In genomic region chr1:17407786-17408514, GRCh38 we compare ENCODE assay signal across 12 cellular contexts. TPM values are rescaled to one million over a fixed set of nuclear protein-coding genes. Genes with fewer than 3 reads are reported as not detected.
DNase-seq lines count a peak whose midpoint lies in the region; ATAC-seq, FAIRE-seq and TF ChIP-seq lines count a peak whose summit lies in the region.
"Not testable (repeated sequence)": the region's sequence is repeated elsewhere in the genome, so short reads cannot be mapped to it uniquely, and the experiment has no call there.
"Had no signal": no experiment of that assay in that cellular context is flagged by ENCODE, and none has a peak within 500 bp of the region (broad histone marks: within the 10 kb centered on the region; RNA-seq: fewer than 3 reads in every experiment).

No MANE protein-coding gene starts in this region.

- H3K4me1 Mint-ChIP-seq in Caco-2 (ENCODE audit: low read depth, unreplicated experiment); neural crest cell; type B pancreatic cell (ENCODE audit: unreplicated experiment): not testable (repeated sequence)
- peaks cover 36 to 50% of the 10 kb centered on the region in 2 experiments for H3K4me1 Mint-ChIP-seq in H9

- H3K27me3 Mint-ChIP-seq in Caco-2 (ENCODE audit: insufficient read depth, unreplicated experiment); H9 (ENCODE audit: low read depth); neural crest cell (ENCODE audit: low read depth); type B pancreatic cell: not testable (repeated sequence)

- H2BK20ac ChIP-seq in H9 (ENCODE audit: low read depth, low read length, poor library complexity, severe bottlenecking); H1 (ENCODE audit: low read length): not testable (repeated sequence)

- H2BK12ac ChIP-seq in H9 (ENCODE audit: insufficient read length, low read depth, low read length); H1 (ENCODE audit: low read depth, low read length): not testable (repeated sequence)

- H2BK120ac ChIP-seq in H9 (ENCODE audit: low read depth, low read length, poor library complexity, severe bottlenecking); H1 (replicated peaks; ENCODE audit: low read depth, low read length): not testable (repeated sequence)

- RAD21 ChIA-PET in GM12878 (lab: Charles Lee; ENCODE audit: unreplicated experiment) = not testable (repeated sequence)

- not testable (repeated sequence) for H3K9me3 ChIP-seq in Caco-2; H9 (ENCODE audit: control insufficient read depth, low read depth, low read length); GM12878 (replicated peaks; ENCODE audit: control insufficient read depth, insufficient read depth, low read length); H1 (ENCODE audit: insufficient read depth in 2 of 2, low read depth in 1 of 2, low read length in 1 of 2)

- not testable (repeated sequence) for H4K91ac ChIP-seq in H9 (ENCODE audit: insufficient read length, low read depth, low read length); H1 (replicated peaks; ENCODE audit: insufficient read length, low read length)

- intact Hi-C loops in Caco-2 (cut with micrococcal nuclease; ENCODE audit: unreplicated experiment) = loop anchor here (10.0 kb wide), 1 partner anchor 63 kb away; no protein-coding TSS in a partner anchor
- intact Hi-C loops in GM12878 (cut with micrococcal nuclease; ENCODE audit: unreplicated experiment) = not testable (repeated sequence)

- H2AFZ ChIP-seq in H9 (ENCODE audit: low read length); GM12878 (ENCODE audit: control insufficient read depth, low read depth, low read length); H1 (ENCODE audit: low read length): not testable (repeated sequence)

- not testable (repeated sequence) for H4K5ac ChIP-seq in H9 (ENCODE audit: insufficient read length, low read depth, low read length); H1 (ENCODE audit: insufficient read length, low read depth, low read length)

- not testable (repeated sequence) for TF ChIP-seq CTCF in Caco-2 (IDR thresholded peaks at IDR 0.05; ENCODE audit: insufficient read depth in 1 of 2, low read depth in 1 of 2, low read length in 1 of 2, severe bottlenecking in 1 of 2, unreplicated experiment in 1 of 2); H9 (conservative IDR thresholded peaks at IDR 0.05); RWPE1 (conservative IDR thresholded peaks at IDR 0.05; ENCODE audit: low read depth); GM12878 (IDR thresholded peaks at IDR 0.05 in 2 of 3, conservative IDR thresholded peaks at IDR 0.05 in 1 of 3; ENCODE audit: control insufficient read depth in 2 of 3, extremely low read depth in 1 of 3, insufficient read depth in 1 of 3, low read depth in 3 of 3, low read length in 3 of 3); H1 (IDR thresholded peaks at IDR 0.05; ENCODE audit: control extremely low read depth in 1 of 3, insufficient read depth in 1 of 3, low read depth in 1 of 3, low read length in 3 of 3); neural crest cell (conservative IDR thresholded peaks at IDR 0.05); type B pancreatic cell (conservative IDR thresholded peaks at IDR 0.05)

- SMC1A ChIA-PET in GM12878 (lab: Charles Lee; ENCODE audit: uncharacterized antibody, unreplicated experiment) = not testable (repeated sequence)

- not testable (repeated sequence) for TF ChIP-seq RAD21 in GM12878 (IDR thresholded peaks at IDR 0.05; ENCODE audit: insufficient read depth, low read depth, low read length); H1 (IDR thresholded peaks at IDR 0.05 in 1 of 2, conservative IDR thresholded peaks at IDR 0.05 in 1 of 2; ENCODE audit: low read depth in 2 of 2, low read length in 2 of 2)

- TF ChIP-seq EP300 in GM12878 (IDR thresholded peaks at IDR 0.05; ENCODE audit: borderline replicate concordance in 1 of 2, control insufficient read depth in 1 of 2, low read depth in 2 of 2, low read length in 2 of 2); H1 (IDR thresholded peaks at IDR 0.05; ENCODE audit: borderline replicate concordance in 1 of 2, low read depth in 2 of 2, low read length in 2 of 2): not testable (repeated sequence)

- H3K18ac ChIP-seq in H9 (ENCODE audit: insufficient read length, low read depth, low read length); H1 (ENCODE audit: extremely low read depth, low read length): not testable (repeated sequence)

- not testable (repeated sequence) for H3K4ac ChIP-seq in H9 (ENCODE audit: low read depth, low read length); H1 (replicated peaks; ENCODE audit: insufficient read length, low read depth, low read length)

- BruUV-seq in Caco-2 (replicated peaks; lab: Mats Ljungman, UMichigan) = TSS peak; percentile 50
- BruUV-seq in GM12878 (replicated peaks; lab: Mats Ljungman, UMichigan) = not testable (repeated sequence)

- not testable (repeated sequence) for H3K4me2 ChIP-seq in H9 (ENCODE audit: insufficient read depth, insufficient read length, low read length); GM12878 (ENCODE audit: control insufficient read depth, insufficient read depth); H1 (ENCODE audit: insufficient read depth in 1 of 2, low read depth in 2 of 2, low read length in 2 of 2)

- H3K27ac Mint-ChIP-seq in Caco-2 (ENCODE audit: unreplicated experiment); neural crest cell (ENCODE audit: unreplicated experiment): not testable (repeated sequence)
- H3K27ac Mint-ChIP-seq in H9 (peak overlapping the region in 2 of 3 experiments; percentile 57 to 96; a peak in 3 of 7 replicates), type B pancreatic cell (peak overlapping the region; percentile 71)

- H2BK5ac ChIP-seq in H9 (ENCODE audit: insufficient read length, low read length); H1 (ENCODE audit: low read depth, low read length): not testable (repeated sequence)

- H2BK15ac ChIP-seq in H9 (ENCODE audit: low read depth, low read length); H1 (ENCODE audit: low read length): not testable (repeated sequence)

- H3K9me3 Mint-ChIP-seq in Caco-2 (ENCODE audit: unreplicated experiment); H9; neural crest cell; type B pancreatic cell: not testable (repeated sequence)

- H3K27me3 ChIP-seq in Caco-2 (replicated peaks; ENCODE audit: control insufficient read depth, insufficient read depth, low read length); H9 (ENCODE audit: insufficient read depth, low read length); GM12878 (replicated peaks in 1 of 2; ENCODE audit: control insufficient read depth in 2 of 2, insufficient read depth in 2 of 2, low read length in 1 of 2); H1 (replicated peaks in 1 of 4; ENCODE audit: control insufficient read depth in 3 of 4, extremely low read depth in 1 of 4, insufficient read depth in 3 of 4, low read length in 3 of 4): not testable (repeated sequence)

- H3K27ac ChIP-seq in H9 (ENCODE audit: insufficient read length, low read depth, low read length); GM12878 (ENCODE audit: control insufficient read depth, insufficient read depth); H1 (ENCODE audit: low read depth, low read length): not testable (repeated sequence)
- peak overlapping the region; percentile 19 for H3K27ac ChIP-seq in RWPE1

- not testable (repeated sequence) for H3K23ac ChIP-seq in H9 (ENCODE audit: insufficient read length, low read depth, low read length); H1 (ENCODE audit: insufficient read length)

- not testable (repeated sequence) for H3K23me2 ChIP-seq in H9 (ENCODE audit: insufficient read length, low read depth, low read length, poor library complexity, severe bottlenecking); H1 (ENCODE audit: low read depth, low read length)

- H3K36me3 Mint-ChIP-seq in Caco-2 (ENCODE audit: insufficient read depth, unreplicated experiment) = peaks cover 75% of the 10 kb centered on the region
- H3K36me3 Mint-ChIP-seq in H9 (ENCODE audit: insufficient read depth in 1 of 3, low read depth in 3 of 3) = peaks cover 52 to 76% (median 67%) of the 10 kb centered on the region in 3 experiments; a peak in 6 of 7 replicates
- H3K36me3 Mint-ChIP-seq in neural crest cell (ENCODE audit: low read depth) = peaks cover 14% of the 10 kb centered on the region
- peaks cover 24% of the 10 kb centered on the region for H3K36me3 Mint-ChIP-seq in type B pancreatic cell

- in situ Hi-C loops in GM12878 (cut with MboI) = not testable (repeated sequence)

- H3K56ac ChIP-seq in H9 (ENCODE audit: insufficient read length, low read depth, low read length); H1 (replicated peaks; ENCODE audit: insufficient read length, low read depth, low read length): not testable (repeated sequence)

- H3T11ph ChIP-seq in H9 (ENCODE audit: low read length) = not testable (repeated sequence)

- FAIRE-seq in GM12878 (lab: Jason Lieb, UNC); H1 (lab: Jason Lieb, UNC): not testable (repeated sequence)

- not testable (repeated sequence) for H3K79me1 ChIP-seq in H9 (ENCODE audit: insufficient read depth, low read depth, low read length, poor library complexity, severe bottlenecking); H1 (ENCODE audit: low read depth, low read length)

- CTCF ChIA-PET in Caco-2 (lab: Charles Lee); GM12878 (lab: Yijun Ruan, JAX): not testable (repeated sequence)
- CTCF ChIA-PET in RWPE1 (lab: Yijun Ruan, JAX) (interaction anchor here (0.6 to 1.5 kb wide), 2 partner anchors 283 to 379 kb away, joined by 4 to 7 read pairs; no protein-coding TSS in a partner anchor), H1 (lab: Charles Lee; ENCODE audit: partially characterized antibody) (interaction anchor here (0.6 to 2.8 kb wide), 7 partner anchors 8 to 207 kb away, joined by 3 to 12 read pairs (median 3); no protein-coding TSS in a partner anchor)

- H3K9ac ChIP-seq in H9 (ENCODE audit: extremely low read depth, insufficient read length, low read length); GM12878 (ENCODE audit: control insufficient read depth, insufficient read depth, low read length); H1 (replicated peaks in 1 of 4; ENCODE audit: extremely low read depth in 1 of 4, low read depth in 3 of 4, low read length in 3 of 4): not testable (repeated sequence)

- not testable (repeated sequence) for H3K4me1 ChIP-seq in Caco-2; H9 (ENCODE audit: insufficient read depth, low read length); GM12878 (ENCODE audit: control insufficient read depth, insufficient read depth, low read length); H1 (replicated peaks in 1 of 4; ENCODE audit: control insufficient read depth in 3 of 4, insufficient read depth in 4 of 4, low read length in 3 of 4)

- H3K4me3 Mint-ChIP-seq in Caco-2 (ENCODE audit: unreplicated experiment); H9; type B pancreatic cell: not testable (repeated sequence)
- H3K4me3 Mint-ChIP-seq in neural crest cell = peak overlapping the region; percentile 34

- H3K79me2 ChIP-seq in H9 (ENCODE audit: insufficient read depth, low read length); GM12878 (ENCODE audit: control insufficient read depth, insufficient read depth, low read length): not testable (repeated sequence)
- peaks cover 0 to 19% of the 10 kb centered on the region in 2 experiments; a peak in 2 of 4 replicates for H3K79me2 ChIP-seq in H1 (ENCODE audit: control insufficient read depth in 1 of 2, insufficient read depth in 2 of 2, low read length in 2 of 2)

- not testable (repeated sequence) for ATAC-seq in GM12878

- H4K20me1 ChIP-seq in H9 (ENCODE audit: control insufficient read depth, insufficient read depth, insufficient read length); GM12878 (ENCODE audit: control insufficient read depth, insufficient read depth): not testable (repeated sequence)
- H4K20me1 ChIP-seq in H1 (replicated peaks in 1 of 2; ENCODE audit: control insufficient read depth in 1 of 2, insufficient read depth in 2 of 2, low read length in 2 of 2) = peaks cover 18 to 24% of the 10 kb centered on the region in 2 experiments

- not testable (repeated sequence) for H3K14ac ChIP-seq in H9 (ENCODE audit: insufficient read depth, low read length); H1 (ENCODE audit: insufficient read length)

- not testable (repeated sequence) for H4K8ac ChIP-seq in H9 (replicated peaks; ENCODE audit: insufficient read length, low read depth, low read length); H1 (ENCODE audit: extremely low read depth, insufficient read depth, low read length)

- no CpG with 5 or more reads among the region's 30 CpGs for WGBS in H9 (ENCODE audit: extremely low coverage, insufficient read length, low lambda C conversion rate)
- 94% methylated on average over 30 of the region's 30 CpGs for WGBS in GM12878 (ENCODE audit: insufficient coverage, insufficient replicate concordance, low lambda C conversion rate, missing lambda C conversion rate)
- WGBS in H1 (ENCODE audit: extremely low coverage in 1 of 2, insufficient coverage in 1 of 2, insufficient read length in 1 of 2, insufficient replicate concordance in 2 of 2, low coverage in 1 of 2, low lambda C conversion rate in 2 of 2, missing lambda C conversion rate in 1 of 2), 2 experiments = 86% methylated on average over 29 of the region's 30 CpGs; no CpG with 5 or more reads in 1 of the 2 experiments

- POLR2A ChIA-PET in Caco-2 (lab: Charles Lee); RWPE1 (lab: Yijun Ruan, JAX; ENCODE audit: low non-redundant PET); GM12878 (lab: Charles Lee): not testable (repeated sequence)
- POLR2A ChIA-PET in H1 (lab: Charles Lee; ENCODE audit: partially characterized antibody) = interaction anchor here (0.9 to 10.0 kb wide), 8 partner anchors 9 to 39 kb away, joined by 3 to 116 read pairs (median 4); partner anchors contain the start of gene RCC2

- not testable (repeated sequence) for H2AK5ac ChIP-seq in H9 (ENCODE audit: insufficient read length, low read length); H1 (ENCODE audit: low read depth, low read length)

- DNase-seq in Caco-2; H9; RWPE1 (ENCODE audit: low spot score); GM12878 (ENCODE audit: low read depth, low spot score); H1 (ENCODE audit: low read depth in 1 of 2, low spot score in 2 of 2); neural crest cell (ENCODE audit: low read depth, low spot score); type B pancreatic cell (ENCODE audit: extremely low spot score, unreplicated experiment): not testable (repeated sequence)
- DNase-seq in LoVo (ENCODE audit: low spot score) = peak; percentile 3

- H3K36me3 ChIP-seq in Caco-2 (ENCODE audit: control insufficient read depth, insufficient read depth, low read length) = not testable (repeated sequence)
- peaks cover 32 to 36% of the 10 kb centered on the region in 2 experiments for H3K36me3 ChIP-seq in GM12878 (ENCODE audit: control insufficient read depth in 2 of 2, insufficient read depth in 2 of 2, low read length in 1 of 2)
- peaks cover 27 to 58% (median 51%) of the 10 kb centered on the region in 4 experiments for H3K36me3 ChIP-seq in H1 (ENCODE audit: control insufficient read depth in 2 of 4, insufficient read depth in 4 of 4, low read length in 3 of 4)

- TF ChIP-seq POLR2A in GM12878 (IDR thresholded peaks at IDR 0.05; ENCODE audit: low read depth, low read length) = 0 out of 2 replicates have a peak, but pooled peaks have one; percentile 35
- not testable (repeated sequence) for TF ChIP-seq POLR2A in H1 (IDR thresholded peaks at IDR 0.05; ENCODE audit: control extremely low read depth in 1 of 2, low read depth in 2 of 2, low read length in 2 of 2)

- H3K4me3 ChIP-seq in Caco-2 (ENCODE audit: low read depth, low read length); GM12878; H1 (ENCODE audit: extremely low read depth in 1 of 4, insufficient read depth in 2 of 4, low read depth in 3 of 4, low read length in 4 of 4): not testable (repeated sequence)

RNA-seq across cellular contexts. Expression of gene RCC2, which starts 31.5 kb away (rescaled TPM):
- 101 and 103 TPM in 2 replicates for total RNA-seq in Caco-2 (2022)
- 473 and 474 TPM in 2 replicates for total RNA-seq in H9 (2021)
- 45.7 and 57.1 TPM in 2 replicates for total RNA-seq in GM12878 (2013; cell fraction: nucleolus; rRNA removed)
- 62.9 and 77.6 TPM in 2 replicates for total RNA-seq in GM12878 (2014; rRNA removed)
- 85.1 and 93.4 TPM in 2 replicates for total RNA-seq in GM12878 (2014; rRNA removed; fragmentation: Illumina TruSeq; extraction: Trizol)
- total RNA-seq in GM12878 (2021) = 176 TPM in 2 replicates
- 27.0 TPM for polyA plus RNA-seq in GM12878 (2011; ENCODE audit: low read depth)
- polyA plus RNA-seq in GM12878 (2011; rRNA removed) = 34.4 and 60.5 TPM in 2 replicates
- polyA plus RNA-seq in GM12878 (2011; cell fraction: cytosol; rRNA removed) = 91.5 and 94.4 TPM in 2 replicates
- 108 and 135 TPM in 2 replicates for polyA plus RNA-seq in GM12878 (2011; cell fraction: nucleus; rRNA removed)
- 56.0 and 64.4 TPM in 2 replicates for polyA plus RNA-seq in GM12878 (2012)
- polyA plus RNA-seq in GM12878 (2014; fragmentation: Illumina TruSeq; extraction: Trizol) = 88.3 and 128 TPM in 2 replicates
- polyA plus RNA-seq in GM12878 (2014; fragmentation: Nextera tagmentation; extraction: Ambion mirVana) = 100 to 1,000 TPM in 1 of 2 experiments, 10 to 100 TPM in 1; 38.3 to 124 TPM
- 99.6 and 118 TPM in 2 replicates for polyA plus RNA-seq in GM12878 (2014; rRNA removed)
- polyA plus RNA-seq in GM12878 (2016; fragmentation: Nextera tagmentation; extraction: Ambion mirVana) = 10 to 100 TPM; 10.7 to 32.2 TPM
- polyA minus RNA-seq in GM12878 (2011; rRNA and poly(A)+ RNA removed) = 65.9 and 81.3 TPM in 2 replicates
- polyA minus RNA-seq in GM12878 (2011; cell fraction: cytosol; rRNA and poly(A)+ RNA removed) = 63.7 and 66.3 TPM in 2 replicates
- polyA minus RNA-seq in GM12878 (2011; cell fraction: nucleus; rRNA and poly(A)+ RNA removed) = 17.0 and 35.5 TPM in 2 replicates
- total RNA-seq in H1 (2021; fragmentation: NEBNext Ultra II Directional; extraction: Animal tissue kit (Norgen Biotek cat#: 25700)) = 454 and 455 TPM in 2 replicates
- polyA plus RNA-seq in H1 (2011; rRNA removed) = 229 and 389 TPM in 2 replicates
- 208 TPM for polyA plus RNA-seq in H1 (2011; cell fraction: cytosol; rRNA removed)
- 390 TPM for polyA plus RNA-seq in H1 (2011; cell fraction: nucleus; rRNA removed)
- polyA plus RNA-seq in H1 (2012, experiment 1 of 2) = 308 to 381 TPM (median 333 TPM) in 4 replicates
- 197 TPM for polyA plus RNA-seq in H1 (2012, experiment 2 of 2)
- polyA plus RNA-seq in H1 (2013, experiment 1 of 2) = 230 TPM
- 221 TPM for polyA plus RNA-seq in H1 (2013, experiment 2 of 2)
- polyA minus RNA-seq in H1 (2011; rRNA and poly(A)+ RNA removed) = 172 and 251 TPM in 2 replicates
- polyA minus RNA-seq in H1 (2011; cell fraction: cytosol; rRNA and poly(A)+ RNA removed) = 193 TPM
- polyA minus RNA-seq in H1 (2011; cell fraction: nucleus; rRNA and poly(A)+ RNA removed) = 82.4 TPM
- 224 and 225 TPM in 2 replicates for total RNA-seq in neural crest cell
- total RNA-seq in type B pancreatic cell (ENCODE audit: low replicate concordance) = 171 and 183 TPM in 2 replicates

RNA-seq across cellular contexts. Expression of gene PADI6, which starts 36.0 kb away (rescaled TPM):
- total RNA-seq in Caco-2 (2022) = not detected in 2 replicates
- not detected in 2 replicates for total RNA-seq in H9 (2021)
- total RNA-seq in GM12878 (2013; cell fraction: nucleolus; rRNA removed) = not detected in 2 replicates
- total RNA-seq in GM12878 (2014; rRNA removed) = not detected in 2 replicates
- not detected in 2 replicates for total RNA-seq in GM12878 (2014; rRNA removed; fragmentation: Illumina TruSeq; extraction: Trizol)
- total RNA-seq in GM12878 (2021) = not detected in 2 replicates
- polyA plus RNA-seq in GM12878 (2011; ENCODE audit: low read depth) = not detected
- not detected in 2 replicates for polyA plus RNA-seq in GM12878 (2011; rRNA removed)
- not detected in 2 replicates for polyA plus RNA-seq in GM12878 (2011; cell fraction: cytosol; rRNA removed)
- polyA plus RNA-seq in GM12878 (2011; cell fraction: nucleus; rRNA removed) = not detected in 2 replicates
- polyA plus RNA-seq in GM12878 (2012) = not detected in 2 replicates
- polyA plus RNA-seq in GM12878 (2014; fragmentation: Illumina TruSeq; extraction: Trizol) = not detected in 2 replicates
- polyA plus RNA-seq in GM12878 (2014; fragmentation: Nextera tagmentation; extraction: Ambion mirVana) = not detected
- polyA plus RNA-seq in GM12878 (2014; rRNA removed) = not detected in 2 replicates
- not detected for polyA plus RNA-seq in GM12878 (2016; fragmentation: Nextera tagmentation; extraction: Ambion mirVana)
- polyA minus RNA-seq in GM12878 (2011; rRNA and poly(A)+ RNA removed) = not detected in 2 replicates
- not detected in 2 replicates for polyA minus RNA-seq in GM12878 (2011; cell fraction: cytosol; rRNA and poly(A)+ RNA removed)
- polyA minus RNA-seq in GM12878 (2011; cell fraction: nucleus; rRNA and poly(A)+ RNA removed) = not detected in 2 replicates
- not detected in 2 replicates for total RNA-seq in H1 (2021; fragmentation: NEBNext Ultra II Directional; extraction: Animal tissue kit (Norgen Biotek cat#: 25700))
- polyA plus RNA-seq in H1 (2011; rRNA removed) = not detected in 2 replicates
- not detected for polyA plus RNA-seq in H1 (2011; cell fraction: cytosol; rRNA removed)
- not detected for polyA plus RNA-seq in H1 (2011; cell fraction: nucleus; rRNA removed)
- polyA plus RNA-seq in H1 (2012, experiment 1 of 2) = not detected in 4 replicates
- polyA plus RNA-seq in H1 (2012, experiment 2 of 2) = not detected
- not detected for polyA plus RNA-seq in H1 (2013, experiment 1 of 2)
- polyA plus RNA-seq in H1 (2013, experiment 2 of 2) = not detected
- polyA minus RNA-seq in H1 (2011; rRNA and poly(A)+ RNA removed) = not detected in 2 replicates
- not detected for polyA minus RNA-seq in H1 (2011; cell fraction: cytosol; rRNA and poly(A)+ RNA removed)
- polyA minus RNA-seq in H1 (2011; cell fraction: nucleus; rRNA and poly(A)+ RNA removed) = not detected
- total RNA-seq in neural crest cell = not detected in 2 replicates
- not detected in 2 replicates for total RNA-seq in type B pancreatic cell (ENCODE audit: low replicate concordance)
- total RNA-seq: Calu3; CD4-positive, CD25-positive, alpha-beta regulatory T cell; H4 had no signal
- polyA plus RNA-seq: IgD-negative memory B cell had no signal
